ENCODE assay signal across 1 cellular context in the genomic region with DNA sequence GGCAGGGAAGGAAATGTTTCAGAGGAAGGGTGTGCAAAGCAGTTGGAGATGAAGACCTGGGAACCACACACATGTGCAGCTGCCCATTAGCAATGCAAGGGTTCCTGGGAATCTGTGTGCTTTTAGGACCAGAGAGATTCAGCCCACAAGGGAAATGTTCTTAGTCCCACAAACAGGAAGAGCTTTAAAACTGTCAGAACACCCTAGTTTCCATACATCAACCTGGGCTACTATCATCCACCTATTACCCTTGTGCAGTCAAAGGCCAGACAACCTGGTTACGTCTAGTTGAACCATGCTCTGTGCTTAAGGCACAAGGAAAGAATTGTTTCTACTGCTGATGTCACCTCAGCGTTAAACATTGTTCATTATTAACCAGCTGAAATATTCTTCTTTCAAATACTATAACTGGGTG.
TF ChIP-seq lines count a peak whose summit lies in the region.

No MANE protein-coding gene starts in this region.

TF ChIP-seq in HepG2, 621 proteins besides CTCF, POLR2A, EP300 and RAD21 (continued from another document and continues in another):
- TF ChIP-seq, protein P1, sequence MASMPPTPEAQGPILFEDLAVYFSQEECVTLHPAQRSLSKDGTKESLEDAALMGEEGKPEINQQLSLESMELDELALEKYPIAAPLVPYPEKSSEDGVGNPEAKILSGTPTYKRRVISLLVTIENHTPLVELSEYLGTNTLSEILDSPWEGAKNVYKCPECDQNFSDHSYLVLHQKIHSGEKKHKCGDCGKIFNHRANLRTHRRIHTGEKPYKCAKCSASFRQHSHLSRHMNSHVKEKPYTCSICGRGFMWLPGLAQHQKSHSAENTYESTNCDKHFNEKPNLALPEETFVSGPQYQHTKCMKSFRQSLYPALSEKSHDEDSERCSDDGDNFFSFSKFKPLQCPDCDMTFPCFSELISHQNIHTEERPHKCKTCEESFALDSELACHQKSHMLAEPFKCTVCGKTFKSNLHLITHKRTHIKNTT (CRISPR knock-in tag; IDR thresholded peaks at IDR 0.05): no peak
- TF ChIP-seq ZNF761 (CRISPR knock-in tag; conservative IDR thresholded peaks at IDR 0.05) (0 out of 2 replicates have a peak, but pooled peaks have one; percentile 36), GTF3A (CRISPR knock-in tag; conservative IDR thresholded peaks at IDR 0.05) (no peak), SALL2 (CRISPR knock-in tag; IDR thresholded peaks at IDR 0.05) (peak; percentile 56; the same call in 1 of the 2 replicates), TFE3 (CRISPR knock-in tag; IDR thresholded peaks at IDR 0.05) (peak; percentile 16; the same call in 1 of the 2 replicates), FOXJ3 (CRISPR knock-in tag; IDR thresholded peaks at IDR 0.05; ENCODE audit: borderline replicate concordance) (peak; percentile 57; the same call in 1 of the 2 replicates), ZNF232 (CRISPR knock-in tag; IDR thresholded peaks at IDR 0.05; ENCODE audit: borderline replicate concordance) (peak; percentile 36; the same call in 1 of the 2 replicates), ZFY (CRISPR knock-in tag; IDR thresholded peaks at IDR 0.05) (0 out of 2 replicates have a peak, but pooled peaks have one; percentile 25), ARID5B (CRISPR knock-in tag; IDR thresholded peaks at IDR 0.05) (peak; percentile 62), ATF7 (IDR thresholded peaks at IDR 0.05) (peak; percentile 13; the same call in 1 of the 2 replicates), ATF7 (CRISPR knock-in tag; IDR thresholded peaks at IDR 0.05) (no peak), ZNF251 (CRISPR knock-in tag; IDR thresholded peaks at IDR 0.05) (no peak), KLF12 (CRISPR knock-in tag; IDR thresholded peaks at IDR 0.05; ENCODE audit: borderline replicate concordance) (0 out of 2 replicates have a peak, but pooled peaks have one; percentile 40), ZNF766 (CRISPR knock-in tag; IDR thresholded peaks at IDR 0.05; ENCODE audit: borderline replicate concordance) (0 out of 2 replicates have a peak, but pooled peaks have one; percentile 36), HDAC2 (CRISPR knock-in tag; IDR thresholded peaks at IDR 0.05) (peak; percentile 60; the same call in 1 of the 2 replicates), ZNF563 (CRISPR knock-in tag; IDR thresholded peaks at IDR 0.05) (no peak), SALL1 (CRISPR knock-in tag; IDR thresholded peaks at IDR 0.05) (peak; percentile 19; the same call in 1 of the 2 replicates), ZNF557 (CRISPR knock-in tag; IDR thresholded peaks at IDR 0.05) (0 out of 2 replicates have a peak, but pooled peaks have one; percentile 16), YEATS4 (CRISPR knock-in tag; IDR thresholded peaks at IDR 0.05; ENCODE audit: borderline replicate concordance) (0 out of 2 replicates have a peak, but pooled peaks have one; percentile 44), ISL2 (CRISPR knock-in tag; IDR thresholded peaks at IDR 0.05) (0 out of 2 replicates have a peak, but pooled peaks have one; percentile 36), CEBPG (CRISPR knock-in tag; IDR thresholded peaks at IDR 0.05) (peak; percentile 45), KLF15 (CRISPR knock-in tag; IDR thresholded peaks at IDR 0.05; ENCODE audit: borderline replicate concordance) (no peak), SOX13 (IDR thresholded peaks at IDR 0.05) (no peak), SOX13 (CRISPR knock-in tag; conservative IDR thresholded peaks at IDR 0.05 in 1 of 2, IDR thresholded peaks at IDR 0.05 in 1 of 2) (peak in 1 of 2 experiments; percentile 78; a peak in 2 of 4 replicates), ZNF331 (CRISPR knock-in tag; IDR thresholded peaks at IDR 0.05) (peak; percentile 38; the same call in 1 of the 2 replicates), MLX (CRISPR knock-in tag; IDR thresholded peaks at IDR 0.05) (no peak), U2AF1 (optimal IDR thresholded peaks at IDR 0.05; ENCODE audit: low read depth, low read length) (no peak)
- TF ChIP-seq, protein P2, sequence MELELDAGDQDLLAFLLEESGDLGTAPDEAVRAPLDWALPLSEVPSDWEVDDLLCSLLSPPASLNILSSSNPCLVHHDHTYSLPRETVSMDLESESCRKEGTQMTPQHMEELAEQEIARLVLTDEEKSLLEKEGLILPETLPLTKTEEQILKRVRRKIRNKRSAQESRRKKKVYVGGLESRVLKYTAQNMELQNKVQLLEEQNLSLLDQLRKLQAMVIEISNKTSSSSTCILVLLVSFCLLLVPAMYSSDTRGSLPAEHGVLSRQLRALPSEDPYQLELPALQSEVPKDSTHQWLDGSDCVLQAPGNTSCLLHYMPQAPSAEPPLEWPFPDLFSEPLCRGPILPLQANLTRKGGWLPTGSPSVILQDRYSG (CRISPR knock-in tag; IDR thresholded peaks at IDR 0.05): no peak
- TF ChIP-seq, protein P3, sequence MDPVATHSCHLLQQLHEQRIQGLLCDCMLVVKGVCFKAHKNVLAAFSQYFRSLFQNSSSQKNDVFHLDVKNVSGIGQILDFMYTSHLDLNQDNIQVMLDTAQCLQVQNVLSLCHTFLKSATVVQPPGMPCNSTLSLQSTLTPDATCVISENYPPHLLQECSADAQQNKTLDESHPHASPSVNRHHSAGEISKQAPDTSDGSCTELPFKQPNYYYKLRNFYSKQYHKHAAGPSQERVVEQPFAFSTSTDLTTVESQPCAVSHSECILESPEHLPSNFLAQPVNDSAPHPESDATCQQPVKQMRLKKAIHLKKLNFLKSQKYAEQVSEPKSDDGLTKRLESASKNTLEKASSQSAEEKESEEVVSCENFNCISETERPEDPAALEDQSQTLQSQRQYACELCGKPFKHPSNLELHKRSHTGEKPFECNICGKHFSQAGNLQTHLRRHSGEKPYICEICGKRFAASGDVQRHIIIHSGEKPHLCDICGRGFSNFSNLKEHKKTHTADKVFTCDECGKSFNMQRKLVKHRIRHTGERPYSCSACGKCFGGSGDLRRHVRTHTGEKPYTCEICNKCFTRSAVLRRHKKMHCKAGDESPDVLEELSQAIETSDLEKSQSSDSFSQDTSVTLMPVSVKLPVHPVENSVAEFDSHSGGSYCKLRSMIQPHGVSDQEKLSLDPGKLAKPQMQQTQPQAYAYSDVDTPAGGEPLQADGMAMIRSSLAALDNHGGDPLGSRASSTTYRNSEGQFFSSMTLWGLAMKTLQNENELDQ (CRISPR knock-in tag; IDR thresholded peaks at IDR 0.05; ENCODE audit: borderline replicate concordance): no peak
- TF ChIP-seq, protein P4, sequence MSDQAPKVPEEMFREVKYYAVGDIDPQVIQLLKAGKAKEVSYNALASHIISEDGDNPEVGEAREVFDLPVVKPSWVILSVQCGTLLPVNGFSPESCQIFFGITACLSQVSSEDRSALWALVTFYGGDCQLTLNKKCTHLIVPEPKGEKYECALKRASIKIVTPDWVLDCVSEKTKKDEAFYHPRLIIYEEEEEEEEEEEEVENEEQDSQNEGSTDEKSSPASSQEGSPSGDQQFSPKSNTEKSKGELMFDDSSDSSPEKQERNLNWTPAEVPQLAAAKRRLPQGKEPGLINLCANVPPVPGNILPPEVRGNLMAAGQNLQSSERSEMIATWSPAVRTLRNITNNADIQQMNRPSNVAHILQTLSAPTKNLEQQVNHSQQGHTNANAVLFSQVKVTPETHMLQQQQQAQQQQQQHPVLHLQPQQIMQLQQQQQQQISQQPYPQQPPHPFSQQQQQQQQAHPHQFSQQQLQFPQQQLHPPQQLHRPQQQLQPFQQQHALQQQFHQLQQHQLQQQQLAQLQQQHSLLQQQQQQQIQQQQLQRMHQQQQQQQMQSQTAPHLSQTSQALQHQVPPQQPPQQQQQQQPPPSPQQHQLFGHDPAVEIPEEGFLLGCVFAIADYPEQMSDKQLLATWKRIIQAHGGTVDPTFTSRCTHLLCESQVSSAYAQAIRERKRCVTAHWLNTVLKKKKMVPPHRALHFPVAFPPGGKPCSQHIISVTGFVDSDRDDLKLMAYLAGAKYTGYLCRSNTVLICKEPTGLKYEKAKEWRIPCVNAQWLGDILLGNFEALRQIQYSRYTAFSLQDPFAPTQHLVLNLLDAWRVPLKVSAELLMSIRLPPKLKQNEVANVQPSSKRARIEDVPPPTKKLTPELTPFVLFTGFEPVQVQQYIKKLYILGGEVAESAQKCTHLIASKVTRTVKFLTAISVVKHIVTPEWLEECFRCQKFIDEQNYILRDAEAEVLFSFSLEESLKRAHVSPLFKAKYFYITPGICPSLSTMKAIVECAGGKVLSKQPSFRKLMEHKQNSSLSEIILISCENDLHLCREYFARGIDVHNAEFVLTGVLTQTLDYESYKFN (CRISPR knock-in tag; conservative IDR thresholded peaks at IDR 0.05): peak; percentile 76
- TF ChIP-seq, protein P5, sequence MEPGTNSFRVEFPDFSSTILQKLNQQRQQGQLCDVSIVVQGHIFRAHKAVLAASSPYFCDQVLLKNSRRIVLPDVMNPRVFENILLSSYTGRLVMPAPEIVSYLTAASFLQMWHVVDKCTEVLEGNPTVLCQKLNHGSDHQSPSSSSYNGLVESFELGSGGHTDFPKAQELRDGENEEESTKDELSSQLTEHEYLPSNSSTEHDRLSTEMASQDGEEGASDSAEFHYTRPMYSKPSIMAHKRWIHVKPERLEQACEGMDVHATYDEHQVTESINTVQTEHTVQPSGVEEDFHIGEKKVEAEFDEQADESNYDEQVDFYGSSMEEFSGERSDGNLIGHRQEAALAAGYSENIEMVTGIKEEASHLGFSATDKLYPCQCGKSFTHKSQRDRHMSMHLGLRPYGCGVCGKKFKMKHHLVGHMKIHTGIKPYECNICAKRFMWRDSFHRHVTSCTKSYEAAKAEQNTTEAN (CRISPR knock-in tag; conservative IDR thresholded peaks at IDR 0.05): 0 out of 2 replicates have a peak, but pooled peaks have one; percentile 44
- TF ChIP-seq, protein P6, sequence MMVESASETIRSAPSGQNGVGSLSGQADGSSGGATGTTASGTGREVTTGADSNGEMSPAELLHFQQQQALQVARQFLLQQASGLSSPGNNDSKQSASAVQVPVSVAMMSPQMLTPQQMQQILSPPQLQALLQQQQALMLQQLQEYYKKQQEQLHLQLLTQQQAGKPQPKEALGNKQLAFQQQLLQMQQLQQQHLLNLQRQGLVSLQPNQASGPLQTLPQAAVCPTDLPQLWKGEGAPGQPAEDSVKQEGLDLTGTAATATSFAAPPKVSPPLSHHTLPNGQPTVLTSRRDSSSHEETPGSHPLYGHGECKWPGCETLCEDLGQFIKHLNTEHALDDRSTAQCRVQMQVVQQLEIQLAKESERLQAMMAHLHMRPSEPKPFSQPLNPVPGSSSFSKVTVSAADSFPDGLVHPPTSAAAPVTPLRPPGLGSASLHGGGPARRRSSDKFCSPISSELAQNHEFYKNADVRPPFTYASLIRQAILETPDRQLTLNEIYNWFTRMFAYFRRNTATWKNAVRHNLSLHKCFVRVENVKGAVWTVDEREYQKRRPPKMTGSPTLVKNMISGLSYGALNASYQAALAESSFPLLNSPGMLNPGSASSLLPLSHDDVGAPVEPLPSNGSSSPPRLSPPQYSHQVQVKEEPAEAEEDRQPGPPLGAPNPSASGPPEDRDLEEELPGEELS (CRISPR knock-in tag; IDR thresholded peaks at IDR 0.05): peak; percentile 47; the same call in 1 of the 2 replicates
